In genomic region chr21:29669416-29669815, GRCh38 we compare ENCODE assay signal across 27 cellular contexts.
DNase-seq lines count a peak whose midpoint lies in the region; ATAC-seq, FAIRE-seq and TF ChIP-seq lines count a peak whose summit lies in the region.
"Had no signal": no experiment of that assay in that cellular context is flagged by ENCODE, and none has a peak within 500 bp of the region (broad histone marks: within the 10 kb centered on the region; RNA-seq: fewer than 3 reads in every experiment).

No MANE protein-coding gene starts in this region.

- H3K27ac ChIP-seq in GM12878 (ENCODE audit: control insufficient read depth, insufficient read depth) (no peak overlapping the region), left lung (no peak overlapping the region), PC-3 (ENCODE audit: low read length) (no peak overlapping the region)
- H3K27ac ChIP-seq: breast epithelium, C4-2B, lower lobe of right lung, sigmoid colon, SJSA1, testis, vagina had no signal

- H3K4me2 ChIP-seq in GM12878 (ENCODE audit: control insufficient read depth, insufficient read depth): no peak overlapping the region
- H3K4me2 ChIP-seq in PC-3 (ENCODE audit: low read length): no peak overlapping the region

- TF ChIP-seq CTCF in GM12878 (IDR thresholded peaks at IDR 0.05 in 2 of 3, conservative IDR thresholded peaks at IDR 0.05 in 1 of 3; ENCODE audit: control insufficient read depth in 2 of 3, extremely low read depth in 1 of 3, insufficient read depth in 1 of 3, low read depth in 3 of 3, low read length in 3 of 3) (no peak), left lung (IDR thresholded peaks at IDR 0.05) (no peak), PC-3 (conservative IDR thresholded peaks at IDR 0.05; ENCODE audit: low read depth, low read length) (no peak)

- H3K27me3 ChIP-seq in GM12878 (replicated peaks in 1 of 2; ENCODE audit: control insufficient read depth in 2 of 2, insufficient read depth in 2 of 2, low read length in 1 of 2) (no peaks in the 10 kb centered on the region; a peak in 1 of 4 replicates), left lung (no peaks in the 10 kb centered on the region), PC-3 (ENCODE audit: low read length) (peaks cover 67% of the 10 kb centered on the region)
- H3K27me3 ChIP-seq: breast epithelium, sigmoid colon, SJSA1, testis, vagina had no signal

- POLR2A ChIA-PET in GM12878 (lab: Charles Lee): no interaction called here
- POLR2A ChIA-PET in PC-3 (lab: Charles Lee; ENCODE audit: unreplicated experiment): no interaction called here

- no peak overlapping the region for H3K4me3 ChIP-seq in GM12878
- no peak overlapping the region for H3K4me3 ChIP-seq in left lung
- no peak overlapping the region for H3K4me3 ChIP-seq in PC-3 (ENCODE audit: low read length)
- H3K4me3 ChIP-seq: breast epithelium, lower lobe of right lung, sigmoid colon, SJSA1, testis, vagina had no signal

- no peaks in the 10 kb centered on the region for H3K36me3 ChIP-seq in GM12878 (ENCODE audit: control insufficient read depth in 2 of 2, insufficient read depth in 2 of 2, low read length in 1 of 2)
- no peaks in the 10 kb centered on the region for H3K36me3 ChIP-seq in left lung
- no peaks in the 10 kb centered on the region for H3K36me3 ChIP-seq in PC-3 (ENCODE audit: low read depth, low read length)
- H3K36me3 ChIP-seq: breast epithelium, lower lobe of right lung, sigmoid colon, SJSA1, vagina had no signal

- no peak for TF ChIP-seq EP300 in GM12878 (IDR thresholded peaks at IDR 0.05; ENCODE audit: borderline replicate concordance in 1 of 2, control insufficient read depth in 1 of 2, low read depth in 2 of 2, low read length in 2 of 2)

- CTCF ChIA-PET in GM12878 (lab: Yijun Ruan, JAX): no interaction called here
- CTCF ChIA-PET in PC-3 (lab: Charles Lee): no interaction called here

- TF ChIP-seq POLR2A in GM12878 (IDR thresholded peaks at IDR 0.05; ENCODE audit: low read depth, low read length): no peak

- H3K79me2 ChIP-seq in GM12878 (ENCODE audit: control insufficient read depth, insufficient read depth, low read length) (no peaks in the 10 kb centered on the region), PC-3 (ENCODE audit: low read length) (no peaks in the 10 kb centered on the region)

- SMC1A ChIA-PET in GM12878 (lab: Charles Lee; ENCODE audit: uncharacterized antibody, unreplicated experiment): no interaction called here

- H2AFZ ChIP-seq in GM12878 (ENCODE audit: control insufficient read depth, low read depth, low read length) (no peak overlapping the region), PC-3 (ENCODE audit: low read length) (no peak overlapping the region)

- FAIRE-seq in GM12878 (lab: Jason Lieb, UNC): no peak
- FAIRE-seq: endometrium, HepG2 had no signal

- peak; percentile 84 for ATAC-seq in GM18508 (IDR thresholded peaks at IDR 0.05; ENCODE audit: insufficient read depth, unreplicated experiment)
- ATAC-seq in GM19395 (IDR thresholded peaks at IDR 0.05; ENCODE audit: unreplicated experiment): peak; percentile 63
- peak; percentile 53 for ATAC-seq in HG03378 (IDR thresholded peaks at IDR 0.05; ENCODE audit: unreplicated experiment)
- peak; percentile 72 for ATAC-seq in GM12878
- ATAC-seq in left lung: no peak
- ATAC-seq in PC-3: no peak
- ATAC-seq: HepG2, lower lobe of right lung had no signal

- BruUV-seq in GM12878 (replicated peaks; lab: Mats Ljungman, UMichigan): no TSS peak
- no TSS peak for BruUV-seq in PC-3 (replicated peaks; lab: Mats Ljungman, UMichigan)

- intact Hi-C loops in GM12878 (cut with micrococcal nuclease; ENCODE audit: unreplicated experiment) (no loop called here), left lung (cut with DNase I) (no loop called here), PC-3 (cut with micrococcal nuclease) (no loop called here)

- no peaks in the 10 kb centered on the region for H3K9me3 ChIP-seq in GM12878 (replicated peaks; ENCODE audit: control insufficient read depth, insufficient read depth, low read length)
- H3K9me3 ChIP-seq in left lung: no peaks in the 10 kb centered on the region
- no peaks in the 10 kb centered on the region for H3K9me3 ChIP-seq in PC-3 (ENCODE audit: low read length)
- H3K9me3 ChIP-seq: breast epithelium, lower lobe of right lung, sigmoid colon, SJSA1, testis, vagina had no signal

- no peaks in the 10 kb centered on the region for H3F3A ChIP-seq in PC-3 (ENCODE audit: low read length, unreplicated experiment)

- in situ Hi-C loops in GM12878 (cut with MboI): no loop called here

- H3K9me2 ChIP-seq in PC-3 (replicated peaks; ENCODE audit: low read length): no peaks in the 10 kb centered on the region

- TF ChIP-seq RAD21 in GM12878 (IDR thresholded peaks at IDR 0.05; ENCODE audit: insufficient read depth, low read depth, low read length): no peak

- no peaks in the 10 kb centered on the region for H3K4me1 ChIP-seq in GM12878 (ENCODE audit: control insufficient read depth, insufficient read depth, low read length)
- H3K4me1 ChIP-seq in left lung: no peaks in the 10 kb centered on the region
- H3K4me1 ChIP-seq in PC-3 (ENCODE audit: insufficient read depth, low read length): no peaks in the 10 kb centered on the region
- H3K4me1 ChIP-seq: breast epithelium, lower lobe of right lung, sigmoid colon, testis, vagina had no signal

- DNase-seq in GM12878 (ENCODE audit: low read depth, low spot score): no peak
- DNase-seq in left lung: no peak
- no peak for DNase-seq in middle frontal gyrus (ENCODE audit: extremely low spot score, low spot score)
- DNase-seq in PC-3: no peak
- DNase-seq in CD1c-positive myeloid dendritic cell (ENCODE audit: extremely low spot score): no peak
- DNase-seq: activated CD4-positive, alpha-beta T cell treated with anti-CD3 and anti-CD28 coated beads, Interleukin-2, amount 50 U/mL, for 48 hours; activated naive CD4-positive, alpha-beta T cell treated with Interleukin-2 at 50 U/mL for 16 hours; amniotic stem cell; cortex of kidney; EL; H7; islet precursor cell; lower lobe of right lung; NCI-H1105 treated with DMSO at 0.1 percent for 48 hours; NCI-H2081 treated with DMSO at 0.1 percent for 48 hours; NCI-H510A; sigmoid colon; testis had no signal

- no peak overlapping the region for H3K9ac ChIP-seq in GM12878 (ENCODE audit: control insufficient read depth, insufficient read depth, low read length)
- no peak overlapping the region for H3K9ac ChIP-seq in PC-3 (ENCODE audit: low read length)

- WGBS in GM12878 (ENCODE audit: insufficient coverage, insufficient replicate concordance, low lambda C conversion rate, missing lambda C conversion rate): 0% methylated on average over 2 of the region's 2 CpGs

- RAD21 ChIA-PET in GM12878 (lab: Charles Lee; ENCODE audit: unreplicated experiment): no interaction called here

- no peaks in the 10 kb centered on the region for H4K20me1 ChIP-seq in GM12878 (ENCODE audit: control insufficient read depth, insufficient read depth)
- no peaks in the 10 kb centered on the region for H4K20me1 ChIP-seq in PC-3 (ENCODE audit: low read length)

TF ChIP-seq in GM12878, 131 proteins besides CTCF, POLR2A, EP300 and RAD21:
- TF ChIP-seq SRF (IDR thresholded peaks at IDR 0.05; ENCODE audit: low read depth in 2 of 2, low read length in 2 of 2) (peak; percentile 56 to 90; a peak in 3 of 4 replicates), IRF5 (IDR thresholded peaks at IDR 0.05; ENCODE audit: borderline replicate concordance) (no peak)
TF ChIP-seq in GM12878: peak in this region for 1.

Comparison
In these comparisons a context has a peak if more than half of its experiments do, and no peak if none do; other contexts are left out.
1. ATAC-seq: peak in GM18508 (single experiment), GM19395 (single experiment), HG03378 (single experiment) and GM12878 (single experiment); none in left lung (single experiment) and PC-3 (single experiment).